Comparison of ENCODE assay signal across 1 cellular context in the genomic region with DNA sequence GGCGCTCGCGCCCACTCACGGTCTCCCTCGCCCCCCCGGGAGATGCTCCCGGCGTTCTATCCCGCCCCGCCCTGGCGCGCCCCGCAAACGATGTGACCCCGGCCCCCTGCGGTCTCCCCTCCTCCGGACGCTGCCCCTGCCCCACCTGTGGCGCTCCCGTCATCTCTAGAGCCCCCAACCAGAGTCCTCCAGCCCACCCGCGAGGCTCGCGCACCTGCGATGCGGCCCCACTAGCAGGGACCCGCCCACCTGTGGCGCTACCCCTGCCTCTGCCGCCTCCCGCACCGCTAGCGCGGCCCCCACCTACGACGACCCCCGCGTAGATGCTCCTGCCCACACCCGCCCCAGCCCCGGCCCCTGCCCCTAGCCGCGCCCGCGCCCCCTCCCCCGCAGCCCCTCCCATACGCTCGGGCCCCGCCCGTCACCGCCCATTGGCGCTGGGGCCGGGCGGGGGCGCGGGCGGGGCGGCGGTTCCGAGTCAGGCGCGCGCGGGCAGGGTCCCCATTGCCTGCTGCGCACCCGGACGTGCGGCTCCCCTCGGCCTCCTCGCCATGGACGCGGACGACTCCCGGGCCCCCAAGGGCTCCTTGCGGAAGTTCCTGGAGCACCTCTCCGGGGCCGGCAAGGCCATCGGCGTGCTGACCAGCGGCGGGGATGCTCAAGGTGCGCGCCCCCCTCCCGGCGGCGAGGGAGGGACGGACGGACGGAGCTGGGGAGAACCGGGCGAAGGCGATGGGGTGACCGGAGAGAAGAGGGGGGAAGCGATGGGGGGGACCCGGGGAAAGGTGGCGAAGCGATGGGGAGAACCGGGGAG.
TF ChIP-seq lines count a peak whose summit lies in the region.

A gene (plus strand): TSS at position 504 of the 814 bp plus-strand sequence. CDS start 48 bp downstream, at position 552.

TF ChIP-seq in K562, 482 proteins besides CTCF, POLR2A, EP300 and RAD21 (continued from another document and continues in another):
- no peak for TF ChIP-seq CEBPB (tag; IDR thresholded peaks at IDR 0.05)
- TF ChIP-seq PYGO2 (tag; IDR thresholded peaks at IDR 0.05), result no peak
- TF ChIP-seq ZNF282 (CRISPR knock-in tag; IDR thresholded peaks at IDR 0.05), result no peak
- no peak for TF ChIP-seq U2AF2 (optimal IDR thresholded peaks at IDR 0.05; ENCODE audit: low read depth, low read length)
- no peak for TF ChIP-seq MAFG (tag; conservative IDR thresholded peaks at IDR 0.05)
- no peak for TF ChIP-seq POLR3G (IDR thresholded peaks at IDR 0.05; ENCODE audit: extremely low read depth, insufficient read length, insufficient replicate concordance)
- no peak for TF ChIP-seq HDAC6 (IDR thresholded peaks at IDR 0.05; ENCODE audit: low read depth, low read length)
- no peak for TF ChIP-seq SRSF9 (IDR thresholded peaks at IDR 0.05; ENCODE audit: borderline replicate concordance, low read depth, low read length)
- TF ChIP-seq ZEB2 (IDR thresholded peaks at IDR 0.05), result peak; percentile 58; the same call in 1 of the 2 replicates
- TF ChIP-seq, protein P1, sequence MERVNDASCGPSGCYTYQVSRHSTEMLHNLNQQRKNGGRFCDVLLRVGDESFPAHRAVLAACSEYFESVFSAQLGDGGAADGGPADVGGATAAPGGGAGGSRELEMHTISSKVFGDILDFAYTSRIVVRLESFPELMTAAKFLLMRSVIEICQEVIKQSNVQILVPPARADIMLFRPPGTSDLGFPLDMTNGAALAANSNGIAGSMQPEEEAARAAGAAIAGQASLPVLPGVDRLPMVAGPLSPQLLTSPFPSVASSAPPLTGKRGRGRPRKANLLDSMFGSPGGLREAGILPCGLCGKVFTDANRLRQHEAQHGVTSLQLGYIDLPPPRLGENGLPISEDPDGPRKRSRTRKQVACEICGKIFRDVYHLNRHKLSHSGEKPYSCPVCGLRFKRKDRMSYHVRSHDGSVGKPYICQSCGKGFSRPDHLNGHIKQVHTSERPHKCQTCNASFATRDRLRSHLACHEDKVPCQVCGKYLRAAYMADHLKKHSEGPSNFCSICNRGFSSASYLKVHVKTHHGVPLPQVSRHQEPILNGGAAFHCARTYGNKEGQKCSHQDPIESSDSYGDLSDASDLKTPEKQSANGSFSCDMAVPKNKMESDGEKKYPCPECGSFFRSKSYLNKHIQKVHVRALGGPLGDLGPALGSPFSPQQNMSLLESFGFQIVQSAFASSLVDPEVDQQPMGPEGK (CRISPR knock-in tag; IDR thresholded peaks at IDR 0.05; ENCODE audit: borderline replicate concordance), result no peak
- TF ChIP-seq, protein P2, sequence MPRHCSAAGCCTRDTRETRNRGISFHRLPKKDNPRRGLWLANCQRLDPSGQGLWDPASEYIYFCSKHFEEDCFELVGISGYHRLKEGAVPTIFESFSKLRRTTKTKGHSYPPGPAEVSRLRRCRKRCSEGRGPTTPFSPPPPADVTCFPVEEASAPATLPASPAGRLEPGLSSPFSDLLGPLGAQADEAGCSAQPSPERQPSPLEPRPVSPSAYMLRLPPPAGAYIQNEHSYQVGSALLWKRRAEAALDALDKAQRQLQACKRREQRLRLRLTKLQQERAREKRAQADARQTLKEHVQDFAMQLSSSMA (CRISPR knock-in tag; IDR thresholded peaks at IDR 0.05), result no peak
- no peak for TF ChIP-seq PRPF4 (IDR thresholded peaks at IDR 0.05; ENCODE audit: insufficient read depth, low read depth, low read length, poor library complexity, severe bottlenecking)
- TF ChIP-seq CTBP1 (IDR thresholded peaks at IDR 0.05; ENCODE audit: borderline replicate concordance), result peak; percentile 88
- no peak for TF ChIP-seq JUND (IDR thresholded peaks at IDR 0.05; ENCODE audit: borderline replicate concordance, low read depth, low read length)
- TF ChIP-seq JUND (tag; IDR thresholded peaks at IDR 0.05; ENCODE audit: borderline replicate concordance, low read depth, low read length), result no peak
- TF ChIP-seq, protein P3, sequence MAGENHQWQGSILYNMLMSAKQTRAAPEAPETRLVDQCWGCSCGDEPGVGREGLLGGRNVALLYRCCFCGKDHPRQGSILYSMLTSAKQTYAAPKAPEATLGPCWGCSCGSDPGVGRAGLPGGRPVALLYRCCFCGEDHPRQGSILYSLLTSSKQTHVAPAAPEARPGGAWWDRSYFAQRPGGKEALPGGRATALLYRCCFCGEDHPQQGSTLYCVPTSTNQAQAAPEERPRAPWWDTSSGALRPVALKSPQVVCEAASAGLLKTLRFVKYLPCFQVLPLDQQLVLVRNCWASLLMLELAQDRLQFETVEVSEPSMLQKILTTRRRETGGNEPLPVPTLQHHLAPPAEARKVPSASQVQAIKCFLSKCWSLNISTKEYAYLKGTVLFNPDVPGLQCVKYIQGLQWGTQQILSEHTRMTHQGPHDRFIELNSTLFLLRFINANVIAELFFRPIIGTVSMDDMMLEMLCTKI (IDR thresholded peaks at IDR 0.05; ENCODE audit: partially characterized antibody), result no peak
- TF ChIP-seq, protein P4, sequence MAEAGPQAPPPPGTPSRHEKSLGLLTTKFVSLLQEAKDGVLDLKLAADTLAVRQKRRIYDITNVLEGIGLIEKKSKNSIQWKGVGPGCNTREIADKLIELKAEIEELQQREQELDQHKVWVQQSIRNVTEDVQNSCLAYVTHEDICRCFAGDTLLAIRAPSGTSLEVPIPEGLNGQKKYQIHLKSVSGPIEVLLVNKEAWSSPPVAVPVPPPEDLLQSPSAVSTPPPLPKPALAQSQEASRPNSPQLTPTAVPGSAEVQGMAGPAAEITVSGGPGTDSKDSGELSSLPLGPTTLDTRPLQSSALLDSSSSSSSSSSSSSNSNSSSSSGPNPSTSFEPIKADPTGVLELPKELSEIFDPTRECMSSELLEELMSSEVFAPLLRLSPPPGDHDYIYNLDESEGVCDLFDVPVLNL (CRISPR knock-in tag; IDR thresholded peaks at IDR 0.05; ENCODE audit: low read depth), result no peak
- no peak for TF ChIP-seq FOXM1 (IDR thresholded peaks at IDR 0.05; ENCODE audit: low read depth)
- TF ChIP-seq FOXM1 (CRISPR knock-in tag; IDR thresholded peaks at IDR 0.05; ENCODE audit: low read depth), result no peak
- no peak for TF ChIP-seq ZNF57 (CRISPR knock-in tag; IDR thresholded peaks at IDR 0.05)
- peak; percentile 37 for TF ChIP-seq FIP1L1 (IDR thresholded peaks at IDR 0.05; ENCODE audit: low read depth, low read length, poor library complexity, severe bottlenecking)
- no peak for TF ChIP-seq ZNF436 (CRISPR knock-in tag; IDR thresholded peaks at IDR 0.05)
- no peak for TF ChIP-seq EGR1 (conservative IDR thresholded peaks at IDR 0.05)
- no peak for TF ChIP-seq TGIF2 (CRISPR knock-in tag; IDR thresholded peaks at IDR 0.05)
- no peak for TF ChIP-seq ZNF12 (CRISPR knock-in tag; IDR thresholded peaks at IDR 0.05)
- TF ChIP-seq SNRNP70 (optimal IDR thresholded peaks at IDR 0.05; ENCODE audit: low read depth, low read length), result no peak
- TF ChIP-seq, protein P5, sequence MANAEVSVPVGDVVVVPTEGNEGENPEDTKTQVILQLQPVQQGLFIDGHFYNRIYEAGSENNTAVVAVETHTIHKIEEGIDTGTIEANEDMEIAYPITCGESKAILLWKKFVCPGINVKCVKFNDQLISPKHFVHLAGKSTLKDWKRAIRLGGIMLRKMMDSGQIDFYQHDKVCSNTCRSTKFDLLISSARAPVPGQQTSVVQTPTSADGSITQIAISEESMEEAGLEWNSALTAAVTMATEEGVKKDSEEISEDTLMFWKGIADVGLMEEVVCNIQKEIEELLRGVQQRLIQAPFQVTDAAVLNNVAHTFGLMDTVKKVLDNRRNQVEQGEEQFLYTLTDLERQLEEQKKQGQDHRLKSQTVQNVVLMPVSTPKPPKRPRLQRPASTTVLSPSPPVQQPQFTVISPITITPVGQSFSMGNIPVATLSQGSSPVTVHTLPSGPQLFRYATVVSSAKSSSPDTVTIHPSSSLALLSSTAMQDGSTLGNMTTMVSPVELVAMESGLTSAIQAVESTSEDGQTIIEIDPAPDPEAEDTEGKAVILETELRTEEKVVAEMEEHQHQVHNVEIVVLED (CRISPR knock-in tag; IDR thresholded peaks at IDR 0.05), result no peak
- TF ChIP-seq ADNP (tag; IDR thresholded peaks at IDR 0.05), result no peak
- TF ChIP-seq, protein P6, sequence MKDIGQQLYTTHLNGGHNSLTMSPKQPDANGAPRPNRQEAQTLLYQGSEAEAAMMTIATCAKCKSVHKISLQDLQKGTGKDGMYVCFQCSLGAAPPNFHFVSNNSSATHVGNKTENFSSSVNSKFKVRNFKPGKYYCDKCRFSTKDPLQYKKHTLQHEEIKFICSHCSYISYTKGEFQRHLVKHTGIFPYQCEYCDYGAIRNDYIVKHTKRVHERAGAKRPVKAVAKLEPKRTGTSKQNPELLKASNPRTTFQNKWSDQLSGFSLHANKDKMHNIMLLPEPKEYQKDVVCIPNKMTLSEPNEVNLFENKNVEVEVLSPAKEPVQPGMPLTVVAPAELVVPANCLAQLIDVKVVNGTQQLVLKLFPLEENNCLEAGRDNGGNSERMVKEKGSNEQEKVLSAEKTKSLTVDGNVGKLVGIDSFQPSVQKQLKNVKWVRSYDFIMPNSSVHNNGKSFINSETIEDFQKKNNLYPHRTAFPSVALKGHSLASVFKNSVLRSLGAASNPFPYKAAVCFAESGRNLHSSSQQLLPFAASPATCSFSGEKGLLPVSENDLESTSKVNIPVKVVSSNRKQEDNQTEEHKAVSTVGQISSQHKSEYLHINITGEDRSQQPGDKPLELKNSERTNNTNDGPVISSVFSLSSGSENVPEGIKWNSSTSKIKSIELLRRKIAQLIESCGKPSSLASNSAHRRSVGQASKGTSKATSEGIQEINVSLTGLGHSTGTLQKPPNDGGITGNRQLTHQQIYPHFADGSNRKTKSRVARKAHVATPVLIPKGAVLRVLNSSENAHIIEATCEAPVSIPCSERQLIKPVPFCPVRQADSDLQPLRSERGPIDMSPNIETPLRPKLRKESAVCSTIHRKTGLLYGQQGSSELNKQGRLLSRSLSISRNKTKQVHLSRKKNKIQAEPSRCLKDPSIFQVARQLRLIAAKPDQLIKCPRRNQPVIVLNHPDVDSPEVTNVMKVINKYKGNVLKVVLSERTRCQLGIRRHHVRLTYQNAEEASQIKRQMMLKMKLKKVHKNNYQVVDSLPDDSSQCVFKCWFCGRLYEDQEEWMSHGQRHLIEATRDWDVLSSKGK (CRISPR knock-in tag; IDR thresholded peaks at IDR 0.05), result no peak
- TF ChIP-seq, protein P7, sequence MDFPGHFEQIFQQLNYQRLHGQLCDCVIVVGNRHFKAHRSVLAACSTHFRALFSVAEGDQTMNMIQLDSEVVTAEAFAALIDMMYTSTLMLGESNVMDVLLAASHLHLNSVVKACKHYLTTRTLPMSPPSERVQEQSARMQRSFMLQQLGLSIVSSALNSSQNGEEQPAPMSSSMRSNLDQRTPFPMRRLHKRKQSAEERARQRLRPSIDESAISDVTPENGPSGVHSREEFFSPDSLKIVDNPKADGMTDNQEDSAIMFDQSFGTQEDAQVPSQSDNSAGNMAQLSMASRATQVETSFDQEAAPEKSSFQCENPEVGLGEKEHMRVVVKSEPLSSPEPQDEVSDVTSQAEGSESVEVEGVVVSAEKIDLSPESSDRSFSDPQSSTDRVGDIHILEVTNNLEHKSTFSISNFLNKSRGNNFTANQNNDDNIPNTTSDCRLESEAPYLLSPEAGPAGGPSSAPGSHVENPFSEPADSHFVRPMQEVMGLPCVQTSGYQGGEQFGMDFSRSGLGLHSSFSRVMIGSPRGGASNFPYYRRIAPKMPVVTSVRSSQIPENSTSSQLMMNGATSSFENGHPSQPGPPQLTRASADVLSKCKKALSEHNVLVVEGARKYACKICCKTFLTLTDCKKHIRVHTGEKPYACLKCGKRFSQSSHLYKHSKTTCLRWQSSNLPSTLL (IDR thresholded peaks at IDR 0.05), result no peak
- no peak for TF ChIP-seq CBX2 (IDR thresholded peaks at IDR 0.05; ENCODE audit: insufficient read depth, low read length, poor library complexity, severe bottlenecking)
- TF ChIP-seq, protein P8, sequence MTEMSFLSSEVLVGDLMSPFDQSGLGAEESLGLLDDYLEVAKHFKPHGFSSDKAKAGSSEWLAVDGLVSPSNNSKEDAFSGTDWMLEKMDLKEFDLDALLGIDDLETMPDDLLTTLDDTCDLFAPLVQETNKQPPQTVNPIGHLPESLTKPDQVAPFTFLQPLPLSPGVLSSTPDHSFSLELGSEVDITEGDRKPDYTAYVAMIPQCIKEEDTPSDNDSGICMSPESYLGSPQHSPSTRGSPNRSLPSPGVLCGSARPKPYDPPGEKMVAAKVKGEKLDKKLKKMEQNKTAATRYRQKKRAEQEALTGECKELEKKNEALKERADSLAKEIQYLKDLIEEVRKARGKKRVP (CRISPR knock-in tag; IDR thresholded peaks at IDR 0.05), result no peak
- TF ChIP-seq, protein P9, sequence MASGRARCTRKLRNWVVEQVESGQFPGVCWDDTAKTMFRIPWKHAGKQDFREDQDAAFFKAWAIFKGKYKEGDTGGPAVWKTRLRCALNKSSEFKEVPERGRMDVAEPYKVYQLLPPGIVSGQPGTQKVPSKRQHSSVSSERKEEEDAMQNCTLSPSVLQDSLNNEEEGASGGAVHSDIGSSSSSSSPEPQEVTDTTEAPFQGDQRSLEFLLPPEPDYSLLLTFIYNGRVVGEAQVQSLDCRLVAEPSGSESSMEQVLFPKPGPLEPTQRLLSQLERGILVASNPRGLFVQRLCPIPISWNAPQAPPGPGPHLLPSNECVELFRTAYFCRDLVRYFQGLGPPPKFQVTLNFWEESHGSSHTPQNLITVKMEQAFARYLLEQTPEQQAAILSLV (tag; IDR thresholded peaks at IDR 0.05), result no peak
- TF ChIP-seq, protein P10, sequence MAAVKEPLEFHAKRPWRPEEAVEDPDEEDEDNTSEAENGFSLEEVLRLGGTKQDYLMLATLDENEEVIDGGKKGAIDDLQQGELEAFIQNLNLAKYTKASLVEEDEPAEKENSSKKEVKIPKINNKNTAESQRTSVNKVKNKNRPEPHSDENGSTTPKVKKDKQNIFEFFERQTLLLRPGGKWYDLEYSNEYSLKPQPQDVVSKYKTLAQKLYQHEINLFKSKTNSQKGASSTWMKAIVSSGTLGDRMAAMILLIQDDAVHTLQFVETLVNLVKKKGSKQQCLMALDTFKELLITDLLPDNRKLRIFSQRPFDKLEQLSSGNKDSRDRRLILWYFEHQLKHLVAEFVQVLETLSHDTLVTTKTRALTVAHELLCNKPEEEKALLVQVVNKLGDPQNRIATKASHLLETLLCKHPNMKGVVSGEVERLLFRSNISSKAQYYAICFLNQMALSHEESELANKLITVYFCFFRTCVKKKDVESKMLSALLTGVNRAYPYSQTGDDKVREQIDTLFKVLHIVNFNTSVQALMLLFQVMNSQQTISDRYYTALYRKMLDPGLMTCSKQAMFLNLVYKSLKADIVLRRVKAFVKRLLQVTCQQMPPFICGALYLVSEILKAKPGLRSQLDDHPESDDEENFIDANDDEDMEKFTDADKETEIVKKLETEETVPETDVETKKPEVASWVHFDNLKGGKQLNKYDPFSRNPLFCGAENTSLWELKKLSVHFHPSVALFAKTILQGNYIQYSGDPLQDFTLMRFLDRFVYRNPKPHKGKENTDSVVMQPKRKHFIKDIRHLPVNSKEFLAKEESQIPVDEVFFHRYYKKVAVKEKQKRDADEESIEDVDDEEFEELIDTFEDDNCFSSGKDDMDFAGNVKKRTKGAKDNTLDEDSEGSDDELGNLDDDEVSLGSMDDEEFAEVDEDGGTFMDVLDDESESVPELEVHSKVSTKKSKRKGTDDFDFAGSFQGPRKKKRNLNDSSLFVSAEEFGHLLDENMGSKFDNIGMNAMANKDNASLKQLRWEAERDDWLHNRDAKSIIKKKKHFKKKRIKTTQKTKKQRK (IDR thresholded peaks at IDR 0.05; ENCODE audit: borderline replicate concordance, low read depth, low read length), result no peak
